ENCODE assay signal across 30 cellular contexts in genomic region chr7:114107522-114107921, GRCh38.
"Had no signal": no experiment of that assay in that cellular context is flagged by ENCODE, and none has a peak within 500 bp of the region (broad histone marks: within the 10 kb centered on the region; RNA-seq: fewer than 3 reads in every experiment).

No MANE protein-coding gene starts in this region.

- H3K27ac ChIP-seq: brain microvascular endothelial cell, dorsolateral prefrontal cortex, esophagus muscularis mucosa, left lung, pancreas, skin epidermis, tibial artery, WERI-Rb-1 had no signal

- H3K36me3 Mint-ChIP-seq: activated CD8-positive, alpha-beta memory T cell treated with anti-CD3 and anti-CD28 coated beads, Interleukin-2, amount 10 ng/mL, durations not matched to agents 7 days and 5 days; activated naive CD4-positive, alpha-beta T cell treated with anti-CD3 and anti-CD28 coated beads, Interleukin-2, amount 50 U/mL, for 24 hours; mesothelial cell of epicardium; natural killer cell had no signal

- H3K27ac Mint-ChIP-seq: activated CD4-positive, alpha-beta T cell treated with anti-CD3 and anti-CD28 coated beads, Interleukin-2, amount 10 ng/mL, durations not matched to agents 7 days and 5 days; activated CD8-positive, alpha-beta memory T cell treated with anti-CD3 and anti-CD28 coated beads, Interleukin-2, amount 10 ng/mL, durations not matched to agents 7 days and 5 days; activated CD8-positive, alpha-beta T cell treated with anti-CD3 and anti-CD28 coated beads for 36 hours; activated naive CD4-positive, alpha-beta T cell treated with anti-CD3 and anti-CD28 coated beads, Interleukin-2, amount 50 U/mL, for 24 hours; effector memory CD8-positive, alpha-beta T cell; mesothelial cell of epicardium; natural killer cell; stimulated activated naive CD8-positive, alpha-beta T cell treated with anti-CD3 and anti-CD28 coated beads, Interleukin-15, Interleukin-2, amounts not matched to agents 100 ng/mL and 50 ng/mL, for 24 hours had no signal

- H3K9me3 Mint-ChIP-seq: activated CD4-positive, alpha-beta T cell treated with anti-CD3 and anti-CD28 coated beads, Interleukin-2, amount 10 ng/mL, durations not matched to agents 7 days and 5 days; activated CD8-positive, alpha-beta T cell treated with anti-CD3 and anti-CD28 coated beads for 36 hours; activated naive CD4-positive, alpha-beta T cell treated with anti-CD3 and anti-CD28 coated beads, Interleukin-2, amount 50 U/mL, for 24 hours; effector memory CD8-positive, alpha-beta T cell; mesothelial cell of epicardium; stimulated activated naive CD8-positive, alpha-beta T cell treated with anti-CD3 and anti-CD28 coated beads, Interleukin-15, Interleukin-2, amounts not matched to agents 100 ng/mL and 50 ng/mL, for 24 hours had no signal

- H3K4me3 Mint-ChIP-seq: activated CD4-positive, alpha-beta T cell treated with anti-CD3 and anti-CD28 coated beads, Interleukin-2, amount 10 ng/mL, durations not matched to agents 7 days and 5 days; activated CD8-positive, alpha-beta memory T cell treated with anti-CD3 and anti-CD28 coated beads, Interleukin-2, amount 10 ng/mL, durations not matched to agents 7 days and 5 days; activated CD8-positive, alpha-beta T cell treated with anti-CD3 and anti-CD28 coated beads for 36 hours; activated naive CD4-positive, alpha-beta T cell treated with anti-CD3 and anti-CD28 coated beads, Interleukin-2, amount 50 U/mL, for 24 hours; effector memory CD8-positive, alpha-beta T cell; mesothelial cell of epicardium; natural killer cell; stimulated activated naive CD8-positive, alpha-beta T cell treated with anti-CD3 and anti-CD28 coated beads, Interleukin-15, Interleukin-2, amounts not matched to agents 100 ng/mL and 50 ng/mL, for 24 hours had no signal

- H3K9me3 ChIP-seq: esophagus muscularis mucosa, left lung, pancreas, tibial artery had no signal

- H3K4me3 ChIP-seq: dorsolateral prefrontal cortex, esophagus muscularis mucosa, left lung, pancreas, skin epidermis, tibial artery had no signal

- H3K27me3 ChIP-seq: brain microvascular endothelial cell, esophagus muscularis mucosa, left lung, pancreas, tibial artery had no signal

- DNase-seq: activated CD4-positive, alpha-beta T cell treated with anti-CD3 and anti-CD28 coated beads, Interleukin-2, amount 10 ng/mL, durations not matched to agents 7 days and 5 days; activated CD4-positive, CD25-positive, alpha-beta regulatory T cell treated with anti-CD3 and anti-CD28 coated beads, Interleukin-2, amount 50 U/mL, for 72 hours; activated CD8-positive, alpha-beta memory T cell treated with anti-CD3 and anti-CD28 coated beads, Interleukin-2, amount 10 ng/mL, durations not matched to agents 7 days and 5 days; activated CD8-positive, alpha-beta T cell treated with anti-CD3 and anti-CD28 coated beads for 36 hours; activated gamma-delta T cell treated with Interleukin-2 at 50 U/mL for 16 hours; activated T-cell treated with anti-CD3 and anti-CD28 coated beads for 4 hours; aorta; brain microvascular endothelial cell; caudate nucleus; dorsolateral prefrontal cortex; effector memory CD8-positive, alpha-beta T cell; glutamatergic neuron; hippocampal formation; kidney glomerular epithelial cell; left lung; natural killer cell; pancreas; right cardiac atrium; stimulated activated CD4-positive, alpha-beta T cell treated with anti-CD3 and anti-CD28 coated beads, Interleukin-1b, Interleukin-23, amount 100 ng/mL, for 48 hours; T-helper 1 cell; tibial artery; WERI-Rb-1 had no signal

- H3K4me1 ChIP-seq: left lung had no signal

- ATAC-seq: activated CD8-positive, alpha-beta memory T cell treated with anti-CD3 and anti-CD28 coated beads, Interleukin-2, amount 10 ng/mL, durations not matched to agents 7 days and 5 days; activated CD8-positive, alpha-beta T cell treated with anti-CD3 and anti-CD28 coated beads for 36 hours; effector memory CD8-positive, alpha-beta T cell; left lung; natural killer cell; pancreas; right cardiac atrium had no signal

- H3K36me3 ChIP-seq: brain microvascular endothelial cell, esophagus muscularis mucosa, left lung, pancreas, tibial artery, WERI-Rb-1 had no signal

- FAIRE-seq: endothelial cell of umbilical vein, frontal cortex, TTC549 had no signal

- H3K4me1 Mint-ChIP-seq: activated CD4-positive, alpha-beta T cell treated with anti-CD3 and anti-CD28 coated beads, Interleukin-2, amount 10 ng/mL, durations not matched to agents 7 days and 5 days; activated CD8-positive, alpha-beta memory T cell treated with anti-CD3 and anti-CD28 coated beads, Interleukin-2, amount 10 ng/mL, durations not matched to agents 7 days and 5 days; activated naive CD4-positive, alpha-beta T cell treated with anti-CD3 and anti-CD28 coated beads, Interleukin-2, amount 50 U/mL, for 24 hours; natural killer cell had no signal

- H3K27me3 Mint-ChIP-seq: activated CD4-positive, alpha-beta T cell treated with anti-CD3 and anti-CD28 coated beads, Interleukin-2, amount 10 ng/mL, durations not matched to agents 7 days and 5 days; activated naive CD4-positive, alpha-beta T cell treated with anti-CD3 and anti-CD28 coated beads, Interleukin-2, amount 50 U/mL, for 24 hours; effector memory CD8-positive, alpha-beta T cell; stimulated activated naive CD8-positive, alpha-beta T cell treated with anti-CD3 and anti-CD28 coated beads, Interleukin-15, Interleukin-2, amounts not matched to agents 100 ng/mL and 50 ng/mL, for 24 hours had no signal
